1 cellular context compared by ENCODE assay signal in the genomic region with DNA sequence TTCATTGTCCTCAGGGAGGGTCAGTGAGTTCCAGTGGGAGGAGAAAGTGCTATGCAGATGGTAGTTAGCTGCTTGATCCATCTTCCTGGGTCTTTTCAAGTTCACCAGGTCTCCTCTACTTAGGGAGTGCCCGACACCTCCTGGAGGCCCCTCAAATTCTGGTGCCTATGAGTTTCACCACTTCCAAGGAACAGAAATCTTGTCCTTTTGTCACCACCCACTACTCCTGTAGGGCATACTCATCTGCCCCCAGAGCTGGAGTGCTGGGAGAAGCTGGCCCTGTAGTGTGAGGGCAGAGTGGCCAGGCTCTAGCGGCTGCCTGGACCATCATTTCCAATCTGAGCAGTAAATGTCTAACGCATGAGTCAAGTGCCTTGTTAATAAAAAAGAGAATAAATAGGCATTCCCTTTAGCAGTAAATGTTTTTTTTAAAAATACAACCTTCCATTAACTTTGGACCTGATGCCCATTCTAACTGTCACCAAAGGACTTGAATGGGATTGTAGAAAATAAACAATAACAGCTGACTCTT.
TF ChIP-seq lines count a peak whose summit lies in the region.

No MANE protein-coding gene starts in this region.

TF ChIP-seq in IMR-90, 13 proteins besides CTCF, POLR2A, EP300 and RAD21 (continued from another document):
- TF ChIP-seq, protein P1, sequence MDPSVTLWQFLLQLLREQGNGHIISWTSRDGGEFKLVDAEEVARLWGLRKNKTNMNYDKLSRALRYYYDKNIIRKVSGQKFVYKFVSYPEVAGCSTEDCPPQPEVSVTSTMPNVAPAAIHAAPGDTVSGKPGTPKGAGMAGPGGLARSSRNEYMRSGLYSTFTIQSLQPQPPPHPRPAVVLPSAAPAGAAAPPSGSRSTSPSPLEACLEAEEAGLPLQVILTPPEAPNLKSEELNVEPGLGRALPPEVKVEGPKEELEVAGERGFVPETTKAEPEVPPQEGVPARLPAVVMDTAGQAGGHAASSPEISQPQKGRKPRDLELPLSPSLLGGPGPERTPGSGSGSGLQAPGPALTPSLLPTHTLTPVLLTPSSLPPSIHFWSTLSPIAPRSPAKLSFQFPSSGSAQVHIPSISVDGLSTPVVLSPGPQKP (IDR thresholded peaks at IDR 0.05; ENCODE audit: borderline replicate concordance, low read depth, low read length): no peak
- TF ChIP-seq NFE2L2 (IDR thresholded peaks at IDR 0.05; ENCODE audit: low read depth, low read length) (no peak), CEBPB (IDR thresholded peaks at IDR 0.05; ENCODE audit: low read depth, low read length) (no peak), MAZ (IDR thresholded peaks at IDR 0.05; ENCODE audit: borderline replicate concordance, low read depth, low read length) (no peak), BHLHE40 (IDR thresholded peaks at IDR 0.05; ENCODE audit: low read depth, low read length) (no peak)
